Comparison of ENCODE assay signal across 13 cellular contexts in the genomic region with DNA sequence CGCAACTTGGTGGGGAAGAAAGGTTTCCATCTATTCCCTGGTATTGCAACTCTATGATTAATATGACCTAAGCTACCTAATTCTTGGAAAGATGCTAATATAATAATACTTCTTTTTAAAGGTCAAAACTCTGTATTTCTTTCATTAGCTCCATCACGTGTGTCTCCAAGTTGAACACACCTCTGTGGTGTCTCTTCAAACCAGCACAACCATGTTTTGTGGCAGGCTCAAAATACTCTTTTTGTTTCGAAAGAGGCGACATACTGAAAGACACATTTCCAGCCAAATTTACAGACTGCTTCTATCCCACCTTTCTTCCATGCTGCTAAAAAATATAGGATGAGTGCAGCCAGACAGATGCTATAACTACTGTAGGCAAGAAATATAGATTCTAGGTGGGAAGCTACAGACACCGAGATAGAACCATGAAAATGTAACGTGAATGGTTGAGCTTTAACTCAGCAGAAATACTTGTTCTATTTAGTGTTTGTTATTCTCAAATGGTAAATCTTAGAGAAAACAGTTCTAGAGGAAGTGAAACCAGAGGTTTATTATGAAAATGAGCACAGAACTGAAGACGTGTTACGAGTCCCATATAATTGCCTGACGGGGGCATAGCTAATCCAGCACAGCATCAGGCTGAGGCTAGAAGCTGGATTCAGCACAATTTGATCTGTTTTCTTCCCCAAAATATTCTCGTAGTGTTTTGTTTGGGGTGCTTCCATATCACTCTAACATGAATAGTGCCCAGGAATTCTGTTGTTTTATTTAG.
DNase-seq lines count a peak whose midpoint lies in the region; ATAC-seq and TF ChIP-seq lines count a peak whose summit lies in the region.
"Had no signal": no experiment of that assay in that cellular context is flagged by ENCODE, and none has a peak within 500 bp of the region (broad histone marks: within the 10 kb centered on the region; RNA-seq: fewer than 3 reads in every experiment).

No MANE protein-coding gene starts in this region.

- H3K27ac Mint-ChIP-seq in activated CD8-positive, alpha-beta memory T cell treated with anti-CD3 and anti-CD28 coated beads, Interleukin-2, amount 10 ng/mL, durations not matched to agents 7 days and 5 days = no peak overlapping the region
- H3K27ac Mint-ChIP-seq: neural progenitor cell had no signal

- no peaks in the 10 kb centered on the region for H3K9me3 Mint-ChIP-seq in activated CD8-positive, alpha-beta memory T cell treated with anti-CD3 and anti-CD28 coated beads, Interleukin-2, amount 10 ng/mL, durations not matched to agents 7 days and 5 days (ENCODE audit: low read depth)
- H3K9me3 Mint-ChIP-seq: neural progenitor cell had no signal

- CTCF ChIA-PET in activated CD8-positive, alpha-beta memory T cell treated with anti-CD3 and anti-CD28 coated beads, Interleukin-2, amount 10 ng/mL, durations not matched to agents 7 days and 5 days (lab: Charles Lee) = no interaction called here

- ATAC-seq in GM18499 (IDR thresholded peaks at IDR 0.05; ENCODE audit: insufficient read depth, unreplicated experiment) (peak; percentile 97), HG02973 (IDR thresholded peaks at IDR 0.05; ENCODE audit: unreplicated experiment) (peak; percentile 94), left colon (no peak)
- no peak for ATAC-seq in activated CD8-positive, alpha-beta memory T cell treated with anti-CD3 and anti-CD28 coated beads, Interleukin-2, amount 10 ng/mL, durations not matched to agents 7 days and 5 days
- ATAC-seq: Panc1 had no signal

- H3K4me1 Mint-ChIP-seq in activated CD8-positive, alpha-beta memory T cell treated with anti-CD3 and anti-CD28 coated beads, Interleukin-2, amount 10 ng/mL, durations not matched to agents 7 days and 5 days = no peaks in the 10 kb centered on the region

- H3K36me3 Mint-ChIP-seq in activated CD8-positive, alpha-beta memory T cell treated with anti-CD3 and anti-CD28 coated beads, Interleukin-2, amount 10 ng/mL, durations not matched to agents 7 days and 5 days = no peaks in the 10 kb centered on the region
- H3K36me3 Mint-ChIP-seq: neural progenitor cell had no signal

- DNase-seq in GM20000 (ENCODE audit: low spot score) (peak; percentile 8), MV-4-11 (lab: John Stamatoyannopoulos, UW) (peak; percentile 85), HUDEP-2 (lab: John Stamatoyannopoulos, UW; ENCODE audit: unreplicated experiment in 76 of 76) (no peak), left colon (no peak)
- no peak for DNase-seq in activated CD8-positive, alpha-beta memory T cell treated with anti-CD3 and anti-CD28 coated beads, Interleukin-2, amount 50 U/mL, for 4 hours
- no peak for DNase-seq in activated CD8-positive, alpha-beta memory T cell treated with anti-CD3 and anti-CD28 coated beads, Interleukin-2, amount 10 ng/mL, durations not matched to agents 7 days and 5 days
- DNase-seq: AML-193, kidney, NCI-H187 treated with DMSO at 0.1 percent for 48 hours had no signal

- no peak for TF ChIP-seq CTCF in GM20000 (IDR thresholded peaks at IDR 0.05; ENCODE audit: extremely low read depth, missing control alignments)

- intact Hi-C loops in left colon (cut with DNase I, micrococcal nuclease) = no loop called here

- no peak overlapping the region for H3K4me3 Mint-ChIP-seq in activated CD8-positive, alpha-beta memory T cell treated with anti-CD3 and anti-CD28 coated beads, Interleukin-2, amount 10 ng/mL, durations not matched to agents 7 days and 5 days
- H3K4me3 Mint-ChIP-seq: neural progenitor cell had no signal

- no peaks in the 10 kb centered on the region for H3K27me3 Mint-ChIP-seq in activated CD8-positive, alpha-beta memory T cell treated with anti-CD3 and anti-CD28 coated beads, Interleukin-2, amount 10 ng/mL, durations not matched to agents 7 days and 5 days

Comparison
In these comparisons a context has a peak if more than half of its experiments do, and no peak if none do; other contexts are left out.
1. ATAC-seq: peak in GM18499 (single experiment) and HG02973 (single experiment); none in left colon (single experiment) and activated CD8-positive, alpha-beta memory T cell treated with anti-CD3 and anti-CD28 coated beads, Interleukin-2, amount 10 ng/mL, durations not matched to agents 7 days and 5 days (single experiment).
2. DNase-seq: peak in GM20000 (single experiment) and MV-4-11 (single experiment); none in HUDEP-2 (0 of 76), activated CD8-positive, alpha-beta memory T cell treated with anti-CD3 and anti-CD28 coated beads, Interleukin-2, amount 50 U/mL, for 4 hours (single experiment), left colon (0 of 2) and activated CD8-positive, alpha-beta memory T cell treated with anti-CD3 and anti-CD28 coated beads, Interleukin-2, amount 10 ng/mL, durations not matched to agents 7 days and 5 days (single experiment).